In the genomic region with DNA sequence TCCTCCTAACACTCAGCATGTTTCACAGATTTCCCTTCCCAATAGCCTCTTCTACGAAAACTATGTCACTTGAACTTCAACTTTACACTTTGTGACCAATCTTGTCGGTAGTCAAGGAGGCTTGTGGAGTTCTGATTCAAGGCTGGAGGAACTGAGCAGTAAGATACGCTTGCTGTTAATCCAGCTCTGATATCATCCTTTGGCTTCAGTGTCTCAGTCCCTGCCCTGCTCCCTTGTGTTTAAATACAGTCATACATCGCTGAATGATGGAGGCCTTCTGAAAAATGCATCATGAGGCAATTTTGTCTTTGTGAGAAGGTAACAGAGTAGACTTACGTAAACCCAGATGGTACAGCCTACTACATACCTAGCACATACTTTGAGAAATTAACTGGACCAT, we compare ENCODE assay signal across 20 cellular contexts.
DNase-seq lines count a peak whose midpoint lies in the region; ATAC-seq, FAIRE-seq and TF ChIP-seq lines count a peak whose summit lies in the region.
"Had no signal": no experiment of that assay in that cellular context is flagged by ENCODE, and none has a peak within 500 bp of the region (broad histone marks: within the 10 kb centered on the region; RNA-seq: fewer than 3 reads in every experiment).

No MANE protein-coding gene starts in this region.

- no peak for FAIRE-seq in pancreas (lab: Jason Lieb, UNC)
- FAIRE-seq: A204.1, G401.6, GM12892 had no signal

- H3K27me3 ChIP-seq in aorta (ENCODE audit: control insufficient read depth in 1 of 2, insufficient read depth in 2 of 2, low read length in 1 of 2) (no peaks in the 10 kb centered on the region), pancreas (no peaks in the 10 kb centered on the region)
- H3K27me3 ChIP-seq: BLaER1 had no signal

- WGBS in aorta, 2 donors: 91 to 93% methylated on average over 5 of the region's 5 CpGs
- WGBS in pancreas, 2 donors: 94 to 98% methylated on average over 5 of the region's 5 CpGs

- H3K9me3 ChIP-seq in aorta (ENCODE audit: control insufficient read depth, low read length) (no peaks in the 10 kb centered on the region), pancreas (no peaks in the 10 kb centered on the region)
- H3K9me3 ChIP-seq: BLaER1, Caco-2 had no signal

- H3K9me3 Mint-ChIP-seq in WTC11: peaks cover 10% of the 10 kb centered on the region
- H3K9me3 Mint-ChIP-seq in T-cell: peaks cover 3 to 4% (median 3%) of the 10 kb centered on the region in 3 donors
- H3K9me3 Mint-ChIP-seq: CD8-positive, alpha-beta T cell had no signal

- H3K4me1 ChIP-seq in aorta (ENCODE audit: control insufficient read depth in 1 of 2, insufficient read depth in 2 of 2, low read length in 2 of 2): no peaks in the 10 kb centered on the region
- no peaks in the 10 kb centered on the region for H3K4me1 ChIP-seq in pancreas
- H3K4me1 ChIP-seq: BLaER1, Caco-2 had no signal

- H3K4me1 Mint-ChIP-seq in WTC11: peaks cover 25% of the 10 kb centered on the region
- H3K4me1 Mint-ChIP-seq in T-cell: no peaks in the 10 kb centered on the region
- H3K4me1 Mint-ChIP-seq: B cell; CD4-positive, CD25-positive, alpha-beta regulatory T cell had no signal

- H3K27ac ChIP-seq in aorta (ENCODE audit: low read depth in 1 of 2, low read length in 2 of 2) (no peak overlapping the region), pancreas (no peak overlapping the region)
- H3K27ac ChIP-seq: BLaER1, C4-2B had no signal

- peaks cover 3% of the 10 kb centered on the region; the same call in 1 of the 2 replicates for H3K36me3 Mint-ChIP-seq in WTC11
- H3K36me3 Mint-ChIP-seq in T-cell: no peaks in the 10 kb centered on the region
- H3K36me3 Mint-ChIP-seq: CD4-positive, CD25-positive, alpha-beta regulatory T cell; CD8-positive, alpha-beta T cell had no signal

- TF ChIP-seq CTCF in WTC11 (IDR thresholded peaks at IDR 0.05) (no peak), fibroblast of mammary gland (conservative IDR thresholded peaks at IDR 0.05; ENCODE audit: control insufficient read depth, insufficient read depth, low read depth, low read length) (no peak), pancreas (IDR thresholded peaks at IDR 0.05) (no peak)

- H3K4me3 Mint-ChIP-seq in WTC11: no peak overlapping the region
- H3K4me3 Mint-ChIP-seq in T-cell: no peak overlapping the region
- H3K4me3 Mint-ChIP-seq: B cell; CD4-positive, CD25-positive, alpha-beta regulatory T cell; CD8-positive, alpha-beta T cell had no signal

- POLR2A ChIA-PET in WTC11 (lab: Charles Lee): no interaction called here
- POLR2A ChIA-PET in T-cell (lab: Charles Lee): no interaction called here

- ATAC-seq in WTC11: no peak
- ATAC-seq in aorta (ENCODE audit: low FRiP score): peak; percentile 60
- ATAC-seq in pancreas: no peak
- ATAC-seq in T-cell (replicated peaks in 1 of 4): no peak
- ATAC-seq: CD8-positive, alpha-beta T cell had no signal

- intact Hi-C loops in aorta (cut with DNase I): no loop called here
- intact Hi-C loops in pancreas (cut with DNase I): loop anchor here in 1 of 3 donors (5.0 kb wide), 1 partner anchor 303 kb away; no protein-coding TSS in a partner anchor

- H3K27me3 Mint-ChIP-seq in WTC11 (ENCODE audit: low read depth): no peaks in the 10 kb centered on the region
- H3K27me3 Mint-ChIP-seq in T-cell: peaks cover 0 to 4% of the 10 kb centered on the region in 2 donors
- H3K27me3 Mint-ChIP-seq: B cell; CD4-positive, CD25-positive, alpha-beta regulatory T cell had no signal

- H3K27ac Mint-ChIP-seq in WTC11: 0 out of 2 replicates have a peak overlapping the region, but pooled peaks have one; percentile 23
- H3K27ac Mint-ChIP-seq in T-cell: no peak overlapping the region
- H3K27ac Mint-ChIP-seq: B cell; CD4-positive, CD25-positive, alpha-beta regulatory T cell; CD8-positive, alpha-beta T cell had no signal

- DNase-seq in NCI-H69 (lab: John Stamatoyannopoulos, UW) (peak; percentile 18), WTC11 (ENCODE audit: low spot score) (no peak), fibroblast of mammary gland (ENCODE audit: low read depth) (peak; percentile 5), aorta (no peak), pancreas (no peak), T-cell (no peak)
- DNase-seq: Caco-2; CD4-positive, CD25-positive, alpha-beta regulatory T cell; CD8-positive, alpha-beta T cell; DMS153; DND-41; GOT3; H7; HCEC 1CT had no signal

- H3K4me3 ChIP-seq in fibroblast of mammary gland (ENCODE audit: control insufficient read depth, low read depth, low read length) (no peak overlapping the region), aorta (ENCODE audit: low read length in 2 of 2) (no peak overlapping the region), pancreas (no peak overlapping the region)
- H3K4me3 ChIP-seq: BLaER1 had no signal

- H3K36me3 ChIP-seq in aorta (ENCODE audit: control insufficient read depth in 1 of 2, insufficient read depth in 2 of 2, low read length in 1 of 2) (no peaks in the 10 kb centered on the region), pancreas (no peaks in the 10 kb centered on the region)
- H3K36me3 ChIP-seq: BLaER1 had no signal

- CTCF ChIA-PET in WTC11 (lab: Charles Lee) (interaction anchor here (0.7 to 1.2 kb wide), 2 partner anchors 23 to 215 kb away, joined by 3 read pairs; no protein-coding TSS in a partner anchor), T-cell (lab: Charles Lee) (no interaction called here)

TF ChIP-seq in WTC11, 78 proteins besides CTCF, POLR2A, EP300 and RAD21:
- TF ChIP-seq HMGA2 (CRISPR knock-in tag; IDR thresholded peaks at IDR 0.05) (no peak), OVOL2 (CRISPR knock-in tag; IDR thresholded peaks at IDR 0.05; ENCODE audit: borderline replicate concordance) (no peak), ZNF416 (CRISPR knock-in tag; IDR thresholded peaks at IDR 0.05) (no peak), IRF2 (CRISPR knock-in tag; IDR thresholded peaks at IDR 0.05; ENCODE audit: borderline replicate concordance, low read depth) (no peak), NR1H2 (CRISPR knock-in tag; IDR thresholded peaks at IDR 0.05) (no peak), ZBTB21 (CRISPR knock-in tag; IDR thresholded peaks at IDR 0.05; ENCODE audit: borderline replicate concordance) (no peak), ZNF671 (CRISPR knock-in tag; IDR thresholded peaks at IDR 0.05) (no peak), NFATC4 (CRISPR knock-in tag; IDR thresholded peaks at IDR 0.05) (no peak)
- TF ChIP-seq, protein P1, sequence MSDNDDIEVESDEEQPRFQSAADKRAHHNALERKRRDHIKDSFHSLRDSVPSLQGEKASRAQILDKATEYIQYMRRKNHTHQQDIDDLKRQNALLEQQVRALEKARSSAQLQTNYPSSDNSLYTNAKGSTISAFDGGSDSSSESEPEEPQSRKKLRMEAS (CRISPR knock-in tag; IDR thresholded peaks at IDR 0.05): no peak
- TF ChIP-seq, protein P2, sequence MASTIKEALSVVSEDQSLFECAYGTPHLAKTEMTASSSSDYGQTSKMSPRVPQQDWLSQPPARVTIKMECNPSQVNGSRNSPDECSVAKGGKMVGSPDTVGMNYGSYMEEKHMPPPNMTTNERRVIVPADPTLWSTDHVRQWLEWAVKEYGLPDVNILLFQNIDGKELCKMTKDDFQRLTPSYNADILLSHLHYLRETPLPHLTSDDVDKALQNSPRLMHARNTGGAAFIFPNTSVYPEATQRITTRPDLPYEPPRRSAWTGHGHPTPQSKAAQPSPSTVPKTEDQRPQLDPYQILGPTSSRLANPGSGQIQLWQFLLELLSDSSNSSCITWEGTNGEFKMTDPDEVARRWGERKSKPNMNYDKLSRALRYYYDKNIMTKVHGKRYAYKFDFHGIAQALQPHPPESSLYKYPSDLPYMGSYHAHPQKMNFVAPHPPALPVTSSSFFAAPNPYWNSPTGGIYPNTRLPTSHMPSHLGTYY (CRISPR knock-in tag; IDR thresholded peaks at IDR 0.05): no peak

Comparison
In these comparisons a context has a peak if more than half of its experiments do, and no peak if none do; other contexts are left out.
1. DNase-seq: peak in NCI-H69 (single experiment) and fibroblast of mammary gland (single experiment); none in WTC11 (single experiment), aorta (0 of 2), pancreas (0 of 6) and T-cell (0 of 34).